Comparison of ENCODE assay signal across 27 cellular contexts in genomic region chr2:176483481-176483880, GRCh38.
"Had no signal": no experiment of that assay in that cellular context is flagged by ENCODE, and none has a peak within 500 bp of the region (broad histone marks: within the 10 kb centered on the region; RNA-seq: fewer than 3 reads in every experiment).

No MANE protein-coding gene starts in this region.

- H3K4me2 ChIP-seq: neural progenitor cell, smooth muscle cell had no signal

- H3K27me3 ChIP-seq: left lung, right atrium auricular region, right lobe of liver, tibial nerve, uterus had no signal

- H3K79me2 ChIP-seq: parathyroid adenoma had no signal

- H3K27ac ChIP-seq: left lung, lower lobe of right lung, neural progenitor cell, neutrophil, parathyroid adenoma, psoas muscle, right atrium auricular region, right lobe of liver, tibial nerve had no signal

- H3K4me3 ChIP-seq: left lung, lower lobe of right lung, neural progenitor cell, psoas muscle, right atrium auricular region, right lobe of liver, smooth muscle cell, tibial nerve, uterus had no signal

- H3K36me3 ChIP-seq: left lung, lower lobe of right lung, neural progenitor cell, neutrophil, right atrium auricular region, right lobe of liver, tibial nerve, uterus had no signal

- DNase-seq: hypothalamus; immature natural killer cell; left cardiac atrium; left lung; lower lobe of right lung; mammary epithelial cell; mesenchymal stem cell; naive thymus-derived CD8-positive, alpha-beta T cell; nephron progenitor cell; occipital lobe; psoas muscle; right lobe of liver; stimulated activated CD4-positive, alpha-beta T cell treated with anti-CD3 and anti-CD28 coated beads, Interleukin-1b, Interleukin-23, amount 100 ng/mL, for 48 hours; stimulated activated CD4-positive, alpha-beta T cell treated with anti-CD3 and anti-CD28 coated beads, Interleukin-2, amount 100 ng/mL, for 48 hours; stimulated activated CD4-positive, alpha-beta T cell treated with anti-CD3 and anti-CD28 coated beads, Interleukin-4, amount 100 ng/mL, for 4 hours; stimulated activated CD8-positive, alpha-beta memory T cell treated with anti-CD3 and anti-CD28 coated beads, Interleukin-4, amount 100 ng/mL, for 48 hours; stimulated activated naive CD4-positive, alpha-beta T cell treated with Interleukin-2 at 50 U/mL for 16 hours; stimulated activated naive CD8-positive, alpha-beta T cell treated with anti-CD3 and anti-CD28 coated beads, Interleukin-15, amount 100 ng/mL, for 72 hours; substantia nigra; uterus had no signal

- H3K9ac ChIP-seq: neural progenitor cell, parathyroid adenoma had no signal

- H3K4me1 ChIP-seq: left lung, lower lobe of right lung, neural progenitor cell, parathyroid adenoma, psoas muscle, right atrium auricular region, right lobe of liver, tibial nerve had no signal

- H3K9me3 ChIP-seq: left lung, lower lobe of right lung, neutrophil, psoas muscle, right atrium auricular region, right lobe of liver, tibial nerve, uterus had no signal

- FAIRE-seq: islet of Langerhans had no signal

- H2AFZ ChIP-seq: neural progenitor cell, parathyroid adenoma had no signal
